Comparison of ENCODE assay signal across 21 cellular contexts in the genomic region with DNA sequence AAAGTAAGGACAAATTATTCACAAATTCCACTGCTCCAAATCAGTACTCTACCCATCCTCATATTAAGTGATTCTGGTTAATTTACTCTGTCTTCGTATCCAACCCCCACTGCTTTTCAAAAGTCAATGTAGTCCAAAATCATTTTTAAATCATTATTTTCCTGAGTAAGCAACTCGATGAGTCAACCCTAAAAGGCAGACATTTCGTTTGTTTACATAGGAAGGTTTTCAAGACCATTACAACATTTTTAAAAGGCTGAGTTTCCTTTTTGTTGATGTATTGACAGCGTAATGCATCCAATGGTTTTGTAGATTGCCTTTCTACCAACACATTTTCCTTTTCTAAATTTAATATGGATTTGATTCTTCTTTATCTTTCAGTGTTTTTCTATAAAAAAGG.
DNase-seq lines count a peak whose midpoint lies in the region; TF ChIP-seq lines count a peak whose summit lies in the region.
"Had no signal": no experiment of that assay in that cellular context is flagged by ENCODE, and none has a peak within 500 bp of the region (broad histone marks: within the 10 kb centered on the region; RNA-seq: fewer than 3 reads in every experiment).

No MANE protein-coding gene starts in this region.

- TF ChIP-seq CTCF in neural progenitor cell (IDR thresholded peaks at IDR 0.05) (no peak), progenitor cell of endocrine pancreas (IDR thresholded peaks at IDR 0.05; ENCODE audit: unreplicated experiment) (no peak)

- H3K27ac Mint-ChIP-seq in neural progenitor cell (no peak overlapping the region), progenitor cell of endocrine pancreas (no peak overlapping the region)
- H3K27ac Mint-ChIP-seq in activated naive CD8-positive, alpha-beta T cell treated with anti-CD3 and anti-CD28 coated beads for 36 hours, result no peak overlapping the region
- H3K27ac Mint-ChIP-seq: activated naive CD4-positive, alpha-beta T cell treated with anti-CD3 and anti-CD28 coated beads, Interleukin-2, amount 50 U/mL, for 72 hours had no signal

- H3K4me1 ChIP-seq in neural progenitor cell, result no peaks in the 10 kb centered on the region
- H3K4me1 ChIP-seq: psoas muscle, thyroid gland had no signal

- H3K4me3 Mint-ChIP-seq in neural progenitor cell (no peak overlapping the region), progenitor cell of endocrine pancreas (ENCODE audit: low read depth) (no peak overlapping the region)
- no peak overlapping the region for H3K4me3 Mint-ChIP-seq in activated naive CD8-positive, alpha-beta T cell treated with anti-CD3 and anti-CD28 coated beads for 36 hours

- no peaks in the 10 kb centered on the region for H3K79me2 ChIP-seq in neural progenitor cell (ENCODE audit: low read depth)

- H3K27me3 ChIP-seq in neural progenitor cell, result no peaks in the 10 kb centered on the region
- H3K27me3 ChIP-seq: thyroid gland had no signal

- no peaks in the 10 kb centered on the region for H3K36me3 ChIP-seq in neural progenitor cell
- H3K36me3 ChIP-seq: thyroid gland had no signal

- H3K9ac ChIP-seq in neural progenitor cell, result no peak overlapping the region

- no peaks in the 10 kb centered on the region for H3F3A ChIP-seq in neural progenitor cell (ENCODE audit: low read depth)

- H3K4me3 ChIP-seq in neural progenitor cell, result no peak overlapping the region
- H3K4me3 ChIP-seq: psoas muscle, thyroid gland had no signal

- no peaks in the 10 kb centered on the region for H3K36me3 Mint-ChIP-seq in neural progenitor cell
- H3K36me3 Mint-ChIP-seq in progenitor cell of endocrine pancreas (ENCODE audit: insufficient read depth), result no peaks in the 10 kb centered on the region
- no peaks in the 10 kb centered on the region for H3K36me3 Mint-ChIP-seq in activated naive CD8-positive, alpha-beta T cell treated with anti-CD3 and anti-CD28 coated beads for 36 hours
- H3K36me3 Mint-ChIP-seq: activated naive CD4-positive, alpha-beta T cell treated with anti-CD3 and anti-CD28 coated beads, Interleukin-2, amount 50 U/mL, for 72 hours had no signal

- H3K4me1 Mint-ChIP-seq in neural progenitor cell (no peaks in the 10 kb centered on the region), progenitor cell of endocrine pancreas (ENCODE audit: low read depth) (no peaks in the 10 kb centered on the region)
- H3K4me1 Mint-ChIP-seq in activated naive CD8-positive, alpha-beta T cell treated with anti-CD3 and anti-CD28 coated beads for 36 hours, result no peaks in the 10 kb centered on the region

- H2AFZ ChIP-seq in neural progenitor cell (replicated peaks), result no peak overlapping the region

- DNase-seq in NCI-H748 (lab: John Stamatoyannopoulos, UW; ENCODE audit: unreplicated experiment) (peak; percentile 8), NCI-H748 treated with DMSO at 0.1 percent for 48 hours (lab: John Stamatoyannopoulos, UW) (no peak), amniotic epithelial cell (ENCODE audit: low read depth) (peak; percentile 65), fibroblast of peridontal ligament (ENCODE audit: extremely low read depth) (peak; percentile 88), smooth muscle cell of the brain vasculature (ENCODE audit: low read depth, low spot score) (peak; percentile 37), neural progenitor cell (ENCODE audit: low spot score) (no peak), progenitor cell of endocrine pancreas (ENCODE audit: low spot score, unreplicated experiment) (no peak)
- DNase-seq in activated naive CD8-positive, alpha-beta T cell treated with anti-CD3 and anti-CD28 coated beads for 36 hours, result no peak
- DNase-seq: 8988T; activated CD4-positive, alpha-beta T cell treated with anti-CD3 and anti-CD28 coated beads for 48 hours; activated T-cell treated with anti-CD3 and anti-CD28 coated beads, Interleukin-2, amount 50 U/mL, for 1 hour; erythroblast; left ventricle myocardium superior; MM.1S; NCI-H2171; NK-92 treated with Interleukin-12 subunit alpha and Interleukin-12 subunit beta, amount 100 ng/mL, for 24 hours; psoas muscle; SHP77; T-helper 9 cell; thyroid gland had no signal

- H3K4me2 ChIP-seq in neural progenitor cell, result no peak overlapping the region

- H4K20me1 ChIP-seq in neural progenitor cell (ENCODE audit: low read depth), result no peaks in the 10 kb centered on the region

- H3K27me3 Mint-ChIP-seq in neural progenitor cell (ENCODE audit: insufficient read depth, low read depth), result no peaks in the 10 kb centered on the region
- H3K27me3 Mint-ChIP-seq in progenitor cell of endocrine pancreas, result no peaks in the 10 kb centered on the region
- no peaks in the 10 kb centered on the region for H3K27me3 Mint-ChIP-seq in activated naive CD8-positive, alpha-beta T cell treated with anti-CD3 and anti-CD28 coated beads for 36 hours

- no peaks in the 10 kb centered on the region for H3K9me3 Mint-ChIP-seq in neural progenitor cell
- no peaks in the 10 kb centered on the region for H3K9me3 Mint-ChIP-seq in progenitor cell of endocrine pancreas (ENCODE audit: low read depth)
- peaks cover 4% of the 10 kb centered on the region for H3K9me3 Mint-ChIP-seq in activated naive CD8-positive, alpha-beta T cell treated with anti-CD3 and anti-CD28 coated beads for 36 hours

- H3K27ac ChIP-seq in neural progenitor cell, result no peak overlapping the region
- H3K27ac ChIP-seq: psoas muscle, thyroid gland had no signal

- no peaks in the 10 kb centered on the region for H3K9me3 ChIP-seq in neural progenitor cell (ENCODE audit: low read depth)
- H3K9me3 ChIP-seq: psoas muscle, thyroid gland had no signal

Comparison
In these comparisons a context has a peak if more than half of its experiments do, and no peak if none do; other contexts are left out.
1. DNase-seq: peak in NCI-H748 (single experiment), amniotic epithelial cell (single experiment), fibroblast of peridontal ligament (single experiment) and smooth muscle cell of the brain vasculature (single experiment); none in NCI-H748 treated with DMSO at 0.1 percent for 48 hours (single experiment), neural progenitor cell (single experiment), progenitor cell of endocrine pancreas (single experiment) and activated naive CD8-positive, alpha-beta T cell treated with anti-CD3 and anti-CD28 coated beads for 36 hours (single experiment).